2 cellular contexts compared by ENCODE assay signal in genomic region chr16:4367393-4367856, GRCh38.
TF ChIP-seq lines count a peak whose summit lies in the region.

No MANE protein-coding gene starts in this region.

TF ChIP-seq in HepG2, 621 proteins besides CTCF, POLR2A, EP300 and RAD21 (continues in another document):
- no peak for TF ChIP-seq PRPF4 (IDR thresholded peaks at IDR 0.05; ENCODE audit: low read depth, low read length, poor library complexity, severe bottlenecking)
- TF ChIP-seq POGZ (CRISPR knock-in tag; IDR thresholded peaks at IDR 0.05), result peak; percentile 84
- no peak for TF ChIP-seq EED (CRISPR knock-in tag; IDR thresholded peaks at IDR 0.05)
- peak; percentile 79 for TF ChIP-seq HOXA3 (CRISPR knock-in tag; IDR thresholded peaks at IDR 0.05)
- TF ChIP-seq TOPORS (CRISPR knock-in tag; IDR thresholded peaks at IDR 0.05), result peak; percentile 37; the same call in 1 of the 2 replicates
- TF ChIP-seq KAT8 (CRISPR knock-in tag; IDR thresholded peaks at IDR 0.05), result no peak
- peak; percentile 66; the same call in 1 of the 2 replicates for TF ChIP-seq ZNF772 (CRISPR knock-in tag; IDR thresholded peaks at IDR 0.05)
- 0 out of 2 replicates have a peak, but pooled peaks have one; percentile 35 for TF ChIP-seq ZNF235 (CRISPR knock-in tag; IDR thresholded peaks at IDR 0.05; ENCODE audit: borderline replicate concordance)
- no peak for TF ChIP-seq GLI4 (CRISPR knock-in tag; IDR thresholded peaks at IDR 0.05; ENCODE audit: borderline replicate concordance)
- TF ChIP-seq ZNF333 (CRISPR knock-in tag; IDR thresholded peaks at IDR 0.05; ENCODE audit: borderline replicate concordance), result peak; percentile 19; the same call in 1 of the 2 replicates
- TF ChIP-seq PHB2 (IDR thresholded peaks at IDR 0.05; ENCODE audit: partially characterized antibody), result no peak
- TF ChIP-seq THAP7 (CRISPR knock-in tag; IDR thresholded peaks at IDR 0.05), result no peak
- TF ChIP-seq HDAC1 (CRISPR knock-in tag; IDR thresholded peaks at IDR 0.05), result peak; percentile 91
- TF ChIP-seq MXI1 (IDR thresholded peaks at IDR 0.05; ENCODE audit: borderline replicate concordance, low read depth, low read length), result peak; percentile 58; the same call in 1 of the 3 replicates
- no peak for TF ChIP-seq FIP1L1 (IDR thresholded peaks at IDR 0.05; ENCODE audit: borderline replicate concordance, insufficient read depth, low read depth, low read length)
- no peak for TF ChIP-seq ZNF143 (CRISPR knock-in tag; IDR thresholded peaks at IDR 0.05)
- TF ChIP-seq ZNF556 (CRISPR knock-in tag; IDR thresholded peaks at IDR 0.05; ENCODE audit: borderline replicate concordance), result peak; percentile 86
- peak; percentile 71; the same call in 1 of the 2 replicates for TF ChIP-seq ARID4A (CRISPR knock-in tag; IDR thresholded peaks at IDR 0.05; ENCODE audit: borderline replicate concordance)
- TF ChIP-seq NR2F6 (IDR thresholded peaks at IDR 0.05), result peak; percentile 63
- peak; percentile 80 for TF ChIP-seq NR2F6 (CRISPR knock-in tag; IDR thresholded peaks at IDR 0.05)
- no peak for TF ChIP-seq SOX6 (IDR thresholded peaks at IDR 0.05)
- TF ChIP-seq SOX6 (CRISPR knock-in tag; IDR thresholded peaks at IDR 0.05), result peak; percentile 68
- TF ChIP-seq MEIS1 (CRISPR knock-in tag; IDR thresholded peaks at IDR 0.05; ENCODE audit: borderline replicate concordance), result peak; percentile 79; the same call in 1 of the 2 replicates
- TF ChIP-seq MAFG (CRISPR knock-in tag; IDR thresholded peaks at IDR 0.05), result 0 out of 2 replicates have a peak, but pooled peaks have one; percentile 12
- TF ChIP-seq HOXA9 (CRISPR knock-in tag; IDR thresholded peaks at IDR 0.05; ENCODE audit: borderline replicate concordance), result no peak; the same call in 1 of the 2 replicates
- peak; percentile 95 for TF ChIP-seq HDAC2 (CRISPR knock-in tag; IDR thresholded peaks at IDR 0.05)
- no peak for TF ChIP-seq LBX2 (CRISPR knock-in tag; IDR thresholded peaks at IDR 0.05; ENCODE audit: borderline replicate concordance)
- TF ChIP-seq ATF5 (CRISPR knock-in tag; IDR thresholded peaks at IDR 0.05; ENCODE audit: low read depth), result 0 out of 2 replicates have a peak, but pooled peaks have one; percentile 58
- TF ChIP-seq GABPA (IDR thresholded peaks at IDR 0.05; ENCODE audit: low read depth, low read length), result no peak
- peak; percentile 38; the same call in 1 of the 2 replicates for TF ChIP-seq GABPA (CRISPR knock-in tag; IDR thresholded peaks at IDR 0.05; ENCODE audit: low read depth)
- peak; percentile 37; the same call in 1 of the 2 replicates for TF ChIP-seq KDM5B (CRISPR knock-in tag; IDR thresholded peaks at IDR 0.05; ENCODE audit: borderline replicate concordance)
- TF ChIP-seq TEAD3 (CRISPR knock-in tag; optimal IDR thresholded peaks at IDR 0.05; ENCODE audit: borderline replicate concordance), result peak; percentile 22

TF ChIP-seq in WTC11, 78 proteins besides CTCF, POLR2A, EP300 and RAD21:
- TF ChIP-seq ZNF416 (CRISPR knock-in tag; IDR thresholded peaks at IDR 0.05) (no peak), TEAD1 (CRISPR knock-in tag; IDR thresholded peaks at IDR 0.05) (no peak), NFYB (CRISPR knock-in tag; conservative IDR thresholded peaks at IDR 0.05; ENCODE audit: low read depth) (no peak), CDX4 (CRISPR knock-in tag; IDR thresholded peaks at IDR 0.05; ENCODE audit: borderline replicate concordance) (no peak), NR1H2 (CRISPR knock-in tag; IDR thresholded peaks at IDR 0.05) (no peak), ZNF425 (CRISPR knock-in tag; conservative IDR thresholded peaks at IDR 0.05) (no peak)
